In the genomic region with DNA sequence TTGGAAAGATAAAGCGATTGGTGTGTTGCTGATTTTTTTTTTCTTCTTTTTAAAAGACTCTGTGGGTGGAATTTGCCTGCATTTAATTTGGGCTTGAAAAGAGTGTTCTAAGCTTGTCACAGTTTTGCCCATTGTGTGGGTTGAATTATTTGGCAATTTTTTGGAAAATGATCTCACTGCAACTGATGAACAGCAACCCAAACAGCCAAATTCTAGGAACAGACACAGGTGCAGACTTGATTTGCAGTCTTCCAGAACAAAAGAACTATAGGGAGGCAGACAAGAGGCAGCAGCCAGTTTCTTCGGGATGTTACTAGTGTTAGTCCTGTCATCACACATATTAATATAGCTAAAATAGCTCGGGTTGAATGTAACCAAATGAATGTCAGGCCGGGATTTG, we compare ENCODE assay signal across 22 cellular contexts. TPM values are rescaled to one million over a fixed set of nuclear protein-coding genes. Genes with fewer than 3 reads are reported as not detected.
A peak's percentile ranks its signal among the peaks of the same experiment; 100 is the strongest.
DNase-seq lines count a peak whose midpoint lies in the region; ATAC-seq and TF ChIP-seq lines count a peak whose summit lies in the region.
"Had no signal": no experiment of that assay in that cellular context is flagged by ENCODE, and none has a peak within 500 bp of the region (broad histone marks: within the 10 kb centered on the region; RNA-seq: fewer than 3 reads in every experiment).

No MANE protein-coding gene starts in this region.

- no peak overlapping the region for H3K9ac ChIP-seq in neural cell (ENCODE audit: low read length)
- H3K9ac ChIP-seq: GM23248 had no signal

- no peak for TF ChIP-seq RAD21 in neural cell (conservative IDR thresholded peaks at IDR 0.05)

- no peak for ATAC-seq in CD4-positive, CD25-positive, alpha-beta regulatory T cell (ENCODE audit: low read depth in 2 of 2)
- peak; percentile 63 for ATAC-seq in GM23338

- H3K9me2 ChIP-seq in GM23338 (ENCODE audit: insufficient read depth) (no peaks in the 10 kb centered on the region), neural cell (ENCODE audit: insufficient read depth, low read length) (no peaks in the 10 kb centered on the region)

- H4K20me1 ChIP-seq in GM23338 (replicated peaks; ENCODE audit: insufficient read depth) (no peaks in the 10 kb centered on the region), neural cell (ENCODE audit: insufficient read depth) (no peaks in the 10 kb centered on the region)

- no peaks in the 10 kb centered on the region for H3K4me1 ChIP-seq in CD4-positive, CD25-positive, alpha-beta regulatory T cell (ENCODE audit: control insufficient read depth, insufficient read depth, low read length, poor library complexity, severe bottlenecking)
- peaks cover 25% of the 10 kb centered on the region for H3K4me1 ChIP-seq in GM23338 (ENCODE audit: insufficient read depth)
- H3K4me1 ChIP-seq: Peyer's patch, SJCRH30 had no signal

- no peaks in the 10 kb centered on the region for H3K9me3 Mint-ChIP-seq in CD4-positive, CD25-positive, alpha-beta regulatory T cell
- no peaks in the 10 kb centered on the region for H3K9me3 Mint-ChIP-seq in GM23338
- H3K9me3 Mint-ChIP-seq in brain = no peaks in the 10 kb centered on the region
- H3K9me3 Mint-ChIP-seq: CD4-positive, alpha-beta memory T cell had no signal

- peaks cover 44% of the 10 kb centered on the region for H3K36me3 ChIP-seq in CD4-positive, CD25-positive, alpha-beta regulatory T cell (ENCODE audit: control insufficient read depth, insufficient read depth, low read length)
- H3K36me3 ChIP-seq in GM23338 (ENCODE audit: insufficient read depth) (no peaks in the 10 kb centered on the region), neural cell (ENCODE audit: insufficient read depth, low read length) (no peaks in the 10 kb centered on the region)
- H3K36me3 ChIP-seq: SJCRH30 had no signal

- H3K36me3 Mint-ChIP-seq in CD4-positive, CD25-positive, alpha-beta regulatory T cell = peaks cover 24% of the 10 kb centered on the region
- H3K36me3 Mint-ChIP-seq in GM23338 (ENCODE audit: low read depth) = no peaks in the 10 kb centered on the region
- H3K36me3 Mint-ChIP-seq in brain = no peaks in the 10 kb centered on the region

- no peak overlapping the region for H3K4me3 ChIP-seq in CD4-positive, CD25-positive, alpha-beta regulatory T cell (ENCODE audit: low read depth, low read length)
- H3K4me3 ChIP-seq in GM23338 = no peak overlapping the region
- no peak overlapping the region for H3K4me3 ChIP-seq in neural cell (ENCODE audit: low read length)
- H3K4me3 ChIP-seq: GM23248, Peyer's patch, SJCRH30 had no signal

- peaks cover 16 to 61% (median 30%) of the 10 kb centered on the region in 4 donors for H3K4me1 Mint-ChIP-seq in CD4-positive, CD25-positive, alpha-beta regulatory T cell
- peaks cover 22% of the 10 kb centered on the region; the same call in 2 of the 3 replicates for H3K4me1 Mint-ChIP-seq in GM23338
- peaks cover 52% of the 10 kb centered on the region for H3K4me1 Mint-ChIP-seq in brain

- H3K9me3 ChIP-seq in CD4-positive, CD25-positive, alpha-beta regulatory T cell (ENCODE audit: control insufficient read depth in 2 of 2, low read length in 2 of 2) = no peaks in the 10 kb centered on the region
- H3K9me3 ChIP-seq in neural cell (ENCODE audit: low read length) = no peaks in the 10 kb centered on the region
- H3K9me3 ChIP-seq: Peyer's patch, SJCRH30 had no signal

- no peak for DNase-seq in CD4-positive, CD25-positive, alpha-beta regulatory T cell
- DNase-seq in GM23338 (ENCODE audit: low spot score) (no peak), NCI-H1694 (lab: John Stamatoyannopoulos, UW) (no peak), GM03348 (ENCODE audit: low spot score) (no peak), NCI-H1105 treated with DMSO at 0.1 percent for 48 hours (lab: John Stamatoyannopoulos, UW) (no peak)
- DNase-seq in activated CD8-positive, alpha-beta memory T cell treated with anti-CD3 and anti-CD28 coated beads, Interleukin-2, amount 50 U/mL, for 4 hours = no peak
- DNase-seq: CD4-positive, alpha-beta memory T cell; DND-41; GM23248; KBM-7; MM.1S; NCI-H1048; NCI-H1436; NCI-H1930; NCI-H226; NCI-H510A treated with DMSO at 0.1 percent for 48 hours; NCI-H774; Peyer's patch; SJCRH30 had no signal

- H2AFZ ChIP-seq in GM23338 (no peak overlapping the region), neural cell (ENCODE audit: low read depth, low read length) (peak overlapping the region; percentile 1)
- H2AFZ ChIP-seq: GM23248 had no signal

- no peaks in the 10 kb centered on the region for H3K27me3 ChIP-seq in CD4-positive, CD25-positive, alpha-beta regulatory T cell (ENCODE audit: control insufficient read depth, insufficient read depth, low read length)
- no peaks in the 10 kb centered on the region for H3K27me3 ChIP-seq in GM23338 (ENCODE audit: insufficient read depth)
- H3K27me3 ChIP-seq in neural cell (ENCODE audit: insufficient read depth, low read depth, low read length) = no peaks in the 10 kb centered on the region
- H3K27me3 ChIP-seq: Peyer's patch, SJCRH30 had no signal

- no peaks in the 10 kb centered on the region for H3K79me2 ChIP-seq in GM23338 (replicated peaks; ENCODE audit: insufficient read depth)
- H3K79me2 ChIP-seq in neural cell (replicated peaks; ENCODE audit: insufficient read depth, low read length) = no peaks in the 10 kb centered on the region

- no peak overlapping the region for H3K27ac ChIP-seq in CD4-positive, CD25-positive, alpha-beta regulatory T cell (ENCODE audit: insufficient read depth, low read length, poor library complexity, severe bottlenecking)
- H3K27ac ChIP-seq in GM23338 (ENCODE audit: low read depth) (no peak overlapping the region), neural cell (ENCODE audit: low read length) (no peak overlapping the region)
- H3K27ac ChIP-seq: GM23248, HL-60, Peyer's patch, SJCRH30 had no signal

- H3F3A ChIP-seq in GM23338 (replicated peaks; ENCODE audit: low read depth) = no peaks in the 10 kb centered on the region
- no peaks in the 10 kb centered on the region for H3F3A ChIP-seq in neural cell (ENCODE audit: insufficient read depth, low read length, poor library complexity, severe bottlenecking)

- no peak overlapping the region for H3K4me3 Mint-ChIP-seq in CD4-positive, CD25-positive, alpha-beta regulatory T cell
- H3K4me3 Mint-ChIP-seq in GM23338 = no peak overlapping the region
- H3K4me3 Mint-ChIP-seq in brain = peak overlapping the region in 2 of 5 experiments; percentile 34 to 72
- H3K4me3 Mint-ChIP-seq: CD4-positive, alpha-beta memory T cell had no signal

- TF ChIP-seq EP300 in neural cell (conservative IDR thresholded peaks at IDR 0.05; ENCODE audit: poor library complexity, severe bottlenecking) = no peak

- H3K4me2 ChIP-seq in GM23338 = 0 out of 2 replicates have a peak overlapping the region, but pooled peaks have one; percentile 12
- no peak overlapping the region for H3K4me2 ChIP-seq in neural cell (ENCODE audit: low read length)

- no peaks in the 10 kb centered on the region for H3K27me3 Mint-ChIP-seq in CD4-positive, CD25-positive, alpha-beta regulatory T cell
- no peaks in the 10 kb centered on the region for H3K27me3 Mint-ChIP-seq in GM23338 (ENCODE audit: insufficient read depth, low read depth, poor library complexity)
- no peaks in the 10 kb centered on the region for H3K27me3 Mint-ChIP-seq in brain
- H3K27me3 Mint-ChIP-seq: CD4-positive, alpha-beta memory T cell had no signal

- TF ChIP-seq CTCF in GM23338 (conservative IDR thresholded peaks at IDR 0.05; ENCODE audit: low read depth in 2 of 2) (no peak), brain (conservative IDR thresholded peaks at IDR 0.05) (no peak), neural cell (IDR thresholded peaks at IDR 0.05; ENCODE audit: poor library complexity, severe bottlenecking) (no peak)

- peak overlapping the region; percentile 40 to 75 (median 69) for H3K27ac Mint-ChIP-seq in CD4-positive, CD25-positive, alpha-beta regulatory T cell
- no peak overlapping the region for H3K27ac Mint-ChIP-seq in GM23338
- H3K27ac Mint-ChIP-seq in brain = peak overlapping the region in 3 of 5 experiments; percentile 68 to 94 (median 89)

TF ChIP-seq in GM23338, 12 proteins besides CTCF, POLR2A, EP300 and RAD21 (continues in another document):
- no peak for TF ChIP-seq STAT1 (IDR thresholded peaks at IDR 0.05; ENCODE audit: unreplicated experiment)
- no peak for TF ChIP-seq ZNF331 (CRISPR knock-in tag; IDR thresholded peaks at IDR 0.05; ENCODE audit: low read depth)
- TF ChIP-seq POLR2AphosphoS5 (IDR thresholded peaks at IDR 0.05; ENCODE audit: low read depth) = no peak
- no peak for TF ChIP-seq NANOG (IDR thresholded peaks at IDR 0.05; ENCODE audit: borderline replicate concordance)

TF ChIP-seq in neural cell, 6 proteins besides CTCF, POLR2A, EP300 and RAD21 (continues in another document):
- TF ChIP-seq EZH2 (IDR thresholded peaks at IDR 0.05; ENCODE audit: borderline replicate concordance, insufficient read depth, low read length, poor library complexity, severe bottlenecking) = no peak
- TF ChIP-seq TAF1 (IDR thresholded peaks at IDR 0.05; ENCODE audit: low read depth) = no peak
- TF ChIP-seq SMC3 (conservative IDR thresholded peaks at IDR 0.05; ENCODE audit: poor library complexity) = no peak
- no peak for TF ChIP-seq MXI1 (conservative IDR thresholded peaks at IDR 0.05; ENCODE audit: poor library complexity, severe bottlenecking)

RNA-seq across cellular contexts. Expression of a gene that starts 40.5 kb away (rescaled TPM):
- 21.9 TPM for total RNA-seq in CD4-positive, CD25-positive, alpha-beta regulatory T cell
- 10 to 100 TPM; 64.5 to 88.4 (median 72.7) TPM for polyA plus RNA-seq in CD4-positive, CD25-positive, alpha-beta regulatory T cell
- 30.5 and 42.3 TPM in 2 replicates for total RNA-seq in GM23338 (2014; rRNA removed; shearing (Covaris generic))
- polyA plus RNA-seq in GM23338 (2016; fragmentation: Nextera tagmentation; extraction: Ambion mirVana) (35.4 and 36.0 TPM in 2 replicates), brain (ENCODE audit: insufficient read depth, low read depth, low replicate concordance) (12.4 TPM), neural cell (5.1 and 9.5 TPM in 2 replicates)
- polyA minus RNA-seq in neural cell = 12.3 and 12.4 TPM in 2 replicates
